ENCODE assay signal across 3 cellular contexts in the genomic region with DNA sequence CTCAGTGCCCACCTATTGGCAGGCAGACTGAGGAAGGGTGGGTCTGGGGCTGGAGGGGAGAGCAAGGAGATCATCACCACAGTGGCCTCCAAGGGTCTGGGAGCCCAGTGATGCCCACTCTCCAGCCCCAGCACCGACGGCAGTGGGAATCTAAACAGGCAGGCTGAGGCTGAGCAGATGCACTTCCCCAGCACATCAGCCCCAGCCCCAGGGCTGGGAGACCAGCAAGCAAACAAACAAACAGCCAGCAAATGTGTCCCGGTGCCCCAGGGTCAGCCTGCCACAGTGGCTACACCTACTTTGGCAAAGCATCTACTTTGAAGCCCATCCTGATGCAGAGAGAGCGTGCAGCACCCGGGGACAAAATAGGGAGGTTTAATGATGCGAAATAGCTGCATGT.
TF ChIP-seq lines count a peak whose summit lies in the region.

No MANE protein-coding gene starts in this region.

TF ChIP-seq in SK-N-SH, 30 proteins besides CTCF, POLR2A, EP300 and RAD21 (continued from another document):
- TF ChIP-seq, protein P1, sequence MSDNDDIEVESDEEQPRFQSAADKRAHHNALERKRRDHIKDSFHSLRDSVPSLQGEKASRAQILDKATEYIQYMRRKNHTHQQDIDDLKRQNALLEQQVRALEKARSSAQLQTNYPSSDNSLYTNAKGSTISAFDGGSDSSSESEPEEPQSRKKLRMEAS (IDR thresholded peaks at IDR 0.05; ENCODE audit: low read depth) = no peak

TF ChIP-seq in SK-N-SH treated with all-trans-retinoic acid at 6 μM for 48 hours, 23 proteins besides CTCF, POLR2A, EP300 and RAD21 (continued from another document):
- TF ChIP-seq, protein P2, sequence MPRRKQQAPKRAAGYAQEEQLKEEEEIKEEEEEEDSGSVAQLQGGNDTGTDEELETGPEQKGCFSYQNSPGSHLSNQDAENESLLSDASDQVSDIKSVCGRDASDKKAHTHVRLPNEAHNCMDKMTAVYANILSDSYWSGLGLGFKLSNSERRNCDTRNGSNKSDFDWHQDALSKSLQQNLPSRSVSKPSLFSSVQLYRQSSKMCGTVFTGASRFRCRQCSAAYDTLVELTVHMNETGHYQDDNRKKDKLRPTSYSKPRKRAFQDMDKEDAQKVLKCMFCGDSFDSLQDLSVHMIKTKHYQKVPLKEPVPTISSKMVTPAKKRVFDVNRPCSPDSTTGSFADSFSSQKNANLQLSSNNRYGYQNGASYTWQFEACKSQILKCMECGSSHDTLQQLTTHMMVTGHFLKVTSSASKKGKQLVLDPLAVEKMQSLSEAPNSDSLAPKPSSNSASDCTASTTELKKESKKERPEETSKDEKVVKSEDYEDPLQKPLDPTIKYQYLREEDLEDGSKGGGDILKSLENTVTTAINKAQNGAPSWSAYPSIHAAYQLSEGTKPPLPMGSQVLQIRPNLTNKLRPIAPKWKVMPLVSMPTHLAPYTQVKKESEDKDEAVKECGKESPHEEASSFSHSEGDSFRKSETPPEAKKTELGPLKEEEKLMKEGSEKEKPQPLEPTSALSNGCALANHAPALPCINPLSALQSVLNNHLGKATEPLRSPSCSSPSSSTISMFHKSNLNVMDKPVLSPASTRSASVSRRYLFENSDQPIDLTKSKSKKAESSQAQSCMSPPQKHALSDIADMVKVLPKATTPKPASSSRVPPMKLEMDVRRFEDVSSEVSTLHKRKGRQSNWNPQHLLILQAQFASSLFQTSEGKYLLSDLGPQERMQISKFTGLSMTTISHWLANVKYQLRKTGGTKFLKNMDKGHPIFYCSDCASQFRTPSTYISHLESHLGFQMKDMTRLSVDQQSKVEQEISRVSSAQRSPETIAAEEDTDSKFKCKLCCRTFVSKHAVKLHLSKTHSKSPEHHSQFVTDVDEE (CRISPR knock-in tag; IDR thresholded peaks at IDR 0.05) = no peak
- TF ChIP-seq ZNF70 (CRISPR knock-in tag; IDR thresholded peaks at IDR 0.05) (no peak), ESRRG (CRISPR knock-in tag; IDR thresholded peaks at IDR 0.05) (no peak), ZNF8 (CRISPR knock-in tag; IDR thresholded peaks at IDR 0.05) (no peak), CSDC2 (CRISPR knock-in tag; IDR thresholded peaks at IDR 0.05) (no peak), ZFP30 (CRISPR knock-in tag; IDR thresholded peaks at IDR 0.05) (no peak), ZC3H10 (CRISPR knock-in tag; IDR thresholded peaks at IDR 0.05) (no peak), PPARA (CRISPR knock-in tag; IDR thresholded peaks at IDR 0.05; ENCODE audit: borderline replicate concordance) (no peak), ISL1 (CRISPR knock-in tag; IDR thresholded peaks at IDR 0.05) (no peak), SNAI2 (CRISPR knock-in tag; IDR thresholded peaks at IDR 0.05) (no peak)
- TF ChIP-seq, protein P3, sequence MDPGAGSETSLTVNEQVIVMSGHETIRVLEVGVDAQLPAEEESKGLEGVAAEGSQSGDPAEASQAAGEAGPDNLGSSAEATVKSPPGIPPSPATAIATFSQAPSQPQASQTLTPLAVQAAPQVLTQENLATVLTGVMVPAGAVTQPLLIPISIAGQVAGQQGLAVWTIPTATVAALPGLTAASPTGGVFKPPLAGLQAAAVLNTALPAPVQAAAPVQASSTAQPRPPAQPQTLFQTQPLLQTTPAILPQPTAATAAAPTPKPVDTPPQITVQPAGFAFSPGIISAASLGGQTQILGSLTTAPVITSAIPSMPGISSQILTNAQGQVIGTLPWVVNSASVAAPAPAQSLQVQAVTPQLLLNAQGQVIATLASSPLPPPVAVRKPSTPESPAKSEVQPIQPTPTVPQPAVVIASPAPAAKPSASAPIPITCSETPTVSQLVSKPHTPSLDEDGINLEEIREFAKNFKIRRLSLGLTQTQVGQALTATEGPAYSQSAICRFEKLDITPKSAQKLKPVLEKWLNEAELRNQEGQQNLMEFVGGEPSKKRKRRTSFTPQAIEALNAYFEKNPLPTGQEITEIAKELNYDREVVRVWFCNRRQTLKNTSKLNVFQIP (CRISPR knock-in tag; IDR thresholded peaks at IDR 0.05; ENCODE audit: borderline replicate concordance, low read depth) = no peak
- TF ChIP-seq, protein P4, sequence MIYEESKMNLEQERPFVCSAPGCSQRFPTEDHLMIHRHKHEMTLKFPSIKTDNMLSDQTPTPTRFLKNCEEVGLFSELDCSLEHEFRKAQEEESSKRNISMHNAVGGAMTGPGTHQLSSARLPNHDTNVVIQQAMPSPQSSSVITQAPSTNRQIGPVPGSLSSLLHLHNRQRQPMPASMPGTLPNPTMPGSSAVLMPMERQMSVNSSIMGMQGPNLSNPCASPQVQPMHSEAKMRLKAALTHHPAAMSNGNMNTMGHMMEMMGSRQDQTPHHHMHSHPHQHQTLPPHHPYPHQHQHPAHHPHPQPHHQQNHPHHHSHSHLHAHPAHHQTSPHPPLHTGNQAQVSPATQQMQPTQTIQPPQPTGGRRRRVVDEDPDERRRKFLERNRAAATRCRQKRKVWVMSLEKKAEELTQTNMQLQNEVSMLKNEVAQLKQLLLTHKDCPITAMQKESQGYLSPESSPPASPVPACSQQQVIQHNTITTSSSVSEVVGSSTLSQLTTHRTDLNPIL (CRISPR knock-in tag; IDR thresholded peaks at IDR 0.05; ENCODE audit: low read depth) = no peak
- TF ChIP-seq, protein P5, sequence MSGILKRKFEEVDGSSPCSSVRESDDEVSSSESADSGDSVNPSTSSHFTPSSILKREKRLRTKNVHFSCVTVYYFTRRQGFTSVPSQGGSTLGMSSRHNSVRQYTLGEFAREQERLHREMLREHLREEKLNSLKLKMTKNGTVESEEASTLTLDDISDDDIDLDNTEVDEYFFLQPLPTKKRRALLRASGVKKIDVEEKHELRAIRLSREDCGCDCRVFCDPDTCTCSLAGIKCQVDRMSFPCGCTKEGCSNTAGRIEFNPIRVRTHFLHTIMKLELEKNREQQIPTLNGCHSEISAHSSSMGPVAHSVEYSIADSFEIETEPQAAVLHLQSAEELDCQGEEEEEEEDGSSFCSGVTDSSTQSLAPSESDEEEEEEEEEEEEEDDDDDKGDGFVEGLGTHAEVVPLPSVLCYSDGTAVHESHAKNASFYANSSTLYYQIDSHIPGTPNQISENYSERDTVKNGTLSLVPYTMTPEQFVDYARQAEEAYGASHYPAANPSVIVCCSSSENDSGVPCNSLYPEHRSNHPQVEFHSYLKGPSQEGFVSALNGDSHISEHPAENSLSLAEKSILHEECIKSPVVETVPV (CRISPR knock-in tag; IDR thresholded peaks at IDR 0.05) = no peak
- TF ChIP-seq, protein P6, sequence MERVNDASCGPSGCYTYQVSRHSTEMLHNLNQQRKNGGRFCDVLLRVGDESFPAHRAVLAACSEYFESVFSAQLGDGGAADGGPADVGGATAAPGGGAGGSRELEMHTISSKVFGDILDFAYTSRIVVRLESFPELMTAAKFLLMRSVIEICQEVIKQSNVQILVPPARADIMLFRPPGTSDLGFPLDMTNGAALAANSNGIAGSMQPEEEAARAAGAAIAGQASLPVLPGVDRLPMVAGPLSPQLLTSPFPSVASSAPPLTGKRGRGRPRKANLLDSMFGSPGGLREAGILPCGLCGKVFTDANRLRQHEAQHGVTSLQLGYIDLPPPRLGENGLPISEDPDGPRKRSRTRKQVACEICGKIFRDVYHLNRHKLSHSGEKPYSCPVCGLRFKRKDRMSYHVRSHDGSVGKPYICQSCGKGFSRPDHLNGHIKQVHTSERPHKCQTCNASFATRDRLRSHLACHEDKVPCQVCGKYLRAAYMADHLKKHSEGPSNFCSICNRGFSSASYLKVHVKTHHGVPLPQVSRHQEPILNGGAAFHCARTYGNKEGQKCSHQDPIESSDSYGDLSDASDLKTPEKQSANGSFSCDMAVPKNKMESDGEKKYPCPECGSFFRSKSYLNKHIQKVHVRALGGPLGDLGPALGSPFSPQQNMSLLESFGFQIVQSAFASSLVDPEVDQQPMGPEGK (CRISPR knock-in tag; IDR thresholded peaks at IDR 0.05; ENCODE audit: borderline replicate concordance) = no peak

TF ChIP-seq in H1, 55 proteins besides CTCF, POLR2A, EP300 and RAD21 (continued from another document):
- TF ChIP-seq, protein P7, sequence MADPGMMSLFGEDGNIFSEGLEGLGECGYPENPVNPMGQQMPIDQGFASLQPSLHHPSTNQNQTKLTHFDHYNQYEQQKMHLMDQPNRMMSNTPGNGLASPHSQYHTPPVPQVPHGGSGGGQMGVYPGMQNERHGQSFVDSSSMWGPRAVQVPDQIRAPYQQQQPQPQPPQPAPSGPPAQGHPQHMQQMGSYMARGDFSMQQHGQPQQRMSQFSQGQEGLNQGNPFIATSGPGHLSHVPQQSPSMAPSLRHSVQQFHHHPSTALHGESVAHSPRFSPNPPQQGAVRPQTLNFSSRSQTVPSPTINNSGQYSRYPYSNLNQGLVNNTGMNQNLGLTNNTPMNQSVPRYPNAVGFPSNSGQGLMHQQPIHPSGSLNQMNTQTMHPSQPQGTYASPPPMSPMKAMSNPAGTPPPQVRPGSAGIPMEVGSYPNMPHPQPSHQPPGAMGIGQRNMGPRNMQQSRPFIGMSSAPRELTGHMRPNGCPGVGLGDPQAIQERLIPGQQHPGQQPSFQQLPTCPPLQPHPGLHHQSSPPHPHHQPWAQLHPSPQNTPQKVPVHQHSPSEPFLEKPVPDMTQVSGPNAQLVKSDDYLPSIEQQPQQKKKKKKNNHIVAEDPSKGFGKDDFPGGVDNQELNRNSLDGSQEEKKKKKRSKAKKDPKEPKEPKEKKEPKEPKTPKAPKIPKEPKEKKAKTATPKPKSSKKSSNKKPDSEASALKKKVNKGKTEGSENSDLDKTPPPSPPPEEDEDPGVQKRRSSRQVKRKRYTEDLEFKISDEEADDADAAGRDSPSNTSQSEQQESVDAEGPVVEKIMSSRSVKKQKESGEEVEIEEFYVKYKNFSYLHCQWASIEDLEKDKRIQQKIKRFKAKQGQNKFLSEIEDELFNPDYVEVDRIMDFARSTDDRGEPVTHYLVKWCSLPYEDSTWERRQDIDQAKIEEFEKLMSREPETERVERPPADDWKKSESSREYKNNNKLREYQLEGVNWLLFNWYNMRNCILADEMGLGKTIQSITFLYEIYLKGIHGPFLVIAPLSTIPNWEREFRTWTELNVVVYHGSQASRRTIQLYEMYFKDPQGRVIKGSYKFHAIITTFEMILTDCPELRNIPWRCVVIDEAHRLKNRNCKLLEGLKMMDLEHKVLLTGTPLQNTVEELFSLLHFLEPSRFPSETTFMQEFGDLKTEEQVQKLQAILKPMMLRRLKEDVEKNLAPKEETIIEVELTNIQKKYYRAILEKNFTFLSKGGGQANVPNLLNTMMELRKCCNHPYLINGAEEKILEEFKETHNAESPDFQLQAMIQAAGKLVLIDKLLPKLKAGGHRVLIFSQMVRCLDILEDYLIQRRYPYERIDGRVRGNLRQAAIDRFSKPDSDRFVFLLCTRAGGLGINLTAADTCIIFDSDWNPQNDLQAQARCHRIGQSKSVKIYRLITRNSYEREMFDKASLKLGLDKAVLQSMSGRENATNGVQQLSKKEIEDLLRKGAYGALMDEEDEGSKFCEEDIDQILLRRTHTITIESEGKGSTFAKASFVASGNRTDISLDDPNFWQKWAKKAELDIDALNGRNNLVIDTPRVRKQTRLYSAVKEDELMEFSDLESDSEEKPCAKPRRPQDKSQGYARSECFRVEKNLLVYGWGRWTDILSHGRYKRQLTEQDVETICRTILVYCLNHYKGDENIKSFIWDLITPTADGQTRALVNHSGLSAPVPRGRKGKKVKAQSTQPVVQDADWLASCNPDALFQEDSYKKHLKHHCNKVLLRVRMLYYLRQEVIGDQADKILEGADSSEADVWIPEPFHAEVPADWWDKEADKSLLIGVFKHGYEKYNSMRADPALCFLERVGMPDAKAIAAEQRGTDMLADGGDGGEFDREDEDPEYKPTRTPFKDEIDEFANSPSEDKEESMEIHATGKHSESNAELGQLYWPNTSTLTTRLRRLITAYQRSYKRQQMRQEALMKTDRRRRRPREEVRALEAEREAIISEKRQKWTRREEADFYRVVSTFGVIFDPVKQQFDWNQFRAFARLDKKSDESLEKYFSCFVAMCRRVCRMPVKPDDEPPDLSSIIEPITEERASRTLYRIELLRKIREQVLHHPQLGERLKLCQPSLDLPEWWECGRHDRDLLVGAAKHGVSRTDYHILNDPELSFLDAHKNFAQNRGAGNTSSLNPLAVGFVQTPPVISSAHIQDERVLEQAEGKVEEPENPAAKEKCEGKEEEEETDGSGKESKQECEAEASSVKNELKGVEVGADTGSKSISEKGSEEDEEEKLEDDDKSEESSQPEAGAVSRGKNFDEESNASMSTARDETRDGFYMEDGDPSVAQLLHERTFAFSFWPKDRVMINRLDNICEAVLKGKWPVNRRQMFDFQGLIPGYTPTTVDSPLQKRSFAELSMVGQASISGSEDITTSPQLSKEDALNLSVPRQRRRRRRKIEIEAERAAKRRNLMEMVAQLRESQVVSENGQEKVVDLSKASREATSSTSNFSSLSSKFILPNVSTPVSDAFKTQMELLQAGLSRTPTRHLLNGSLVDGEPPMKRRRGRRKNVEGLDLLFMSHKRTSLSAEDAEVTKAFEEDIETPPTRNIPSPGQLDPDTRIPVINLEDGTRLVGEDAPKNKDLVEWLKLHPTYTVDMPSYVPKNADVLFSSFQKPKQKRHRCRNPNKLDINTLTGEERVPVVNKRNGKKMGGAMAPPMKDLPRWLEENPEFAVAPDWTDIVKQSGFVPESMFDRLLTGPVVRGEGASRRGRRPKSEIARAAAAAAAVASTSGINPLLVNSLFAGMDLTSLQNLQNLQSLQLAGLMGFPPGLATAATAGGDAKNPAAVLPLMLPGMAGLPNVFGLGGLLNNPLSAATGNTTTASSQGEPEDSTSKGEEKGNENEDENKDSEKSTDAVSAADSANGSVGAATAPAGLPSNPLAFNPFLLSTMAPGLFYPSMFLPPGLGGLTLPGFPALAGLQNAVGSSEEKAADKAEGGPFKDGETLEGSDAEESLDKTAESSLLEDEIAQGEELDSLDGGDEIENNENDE (IDR thresholded peaks at IDR 0.05; ENCODE audit: insufficient replicate concordance, low read length) = no peak
- TF ChIP-seq BCL11A (IDR thresholded peaks at IDR 0.05; ENCODE audit: low read depth in 2 of 2, low read length in 2 of 2) = no peak
- no peak for TF ChIP-seq ASH2L (IDR thresholded peaks at IDR 0.05; ENCODE audit: low read length)
- TF ChIP-seq CTBP2 (IDR thresholded peaks at IDR 0.05; ENCODE audit: borderline replicate concordance, insufficient read depth, insufficient read length, low read length) = no peak
- TF ChIP-seq NANOG (IDR thresholded peaks at IDR 0.05; ENCODE audit: insufficient read depth, low read depth, low read length, poor library complexity, severe bottlenecking) = no peak
- no peak for TF ChIP-seq ZNF274 (IDR thresholded peaks at IDR 0.05; ENCODE audit: borderline replicate concordance, extremely low read depth, low read length)
- TF ChIP-seq SIN3A (conservative IDR thresholded peaks at IDR 0.05 in 1 of 2, IDR thresholded peaks at IDR 0.05 in 1 of 2; ENCODE audit: low read depth in 1 of 2, low read length in 2 of 2) = no peak
- no peak for TF ChIP-seq RNF2 (IDR thresholded peaks at IDR 0.05; ENCODE audit: borderline replicate concordance, low read depth, low read length, missing control alignments, poor library complexity, severe bottlenecking)
- TF ChIP-seq KDM5A (IDR thresholded peaks at IDR 0.05; ENCODE audit: low read length) = no peak
- no peak for TF ChIP-seq JUND (IDR thresholded peaks at IDR 0.05; ENCODE audit: low read length)
